Comparison of ENCODE assay signal across 15 cellular contexts in the genomic region with DNA sequence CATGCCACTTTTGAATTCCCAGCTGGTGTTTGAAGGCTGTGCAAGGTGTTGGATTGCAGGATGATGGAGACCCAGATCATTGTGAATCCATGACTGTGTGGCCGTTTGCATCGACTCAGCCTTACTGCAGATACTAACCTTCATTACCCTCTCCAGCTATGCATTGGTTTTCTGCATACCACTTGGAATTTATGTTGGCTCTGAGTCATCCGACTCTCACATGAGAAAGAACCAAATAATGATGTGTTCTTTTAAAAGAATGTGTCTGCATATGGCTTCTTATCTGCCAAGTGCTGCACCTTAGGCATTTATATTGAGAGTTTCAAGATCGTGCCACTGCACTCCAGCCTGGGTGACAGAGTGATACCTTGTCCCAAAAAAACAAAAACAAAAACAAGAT.
A peak's percentile ranks its signal among the peaks of the same experiment; 100 is the strongest.
DNase-seq lines count a peak whose midpoint lies in the region; ATAC-seq and TF ChIP-seq lines count a peak whose summit lies in the region.
"Had no signal": no experiment of that assay in that cellular context is flagged by ENCODE, and none has a peak within 500 bp of the region (broad histone marks: within the 10 kb centered on the region; RNA-seq: fewer than 3 reads in every experiment).

No MANE protein-coding gene starts in this region.

- CTCF ChIA-PET in IMR-90 (lab: Yijun Ruan, JAX): interaction anchor here (0.6 kb wide), 1 partner anchor 590 kb away, joined by 4 read pairs; no protein-coding TSS in a partner anchor

- H2BK15ac ChIP-seq in IMR-90 (ENCODE audit: low read depth, low read length): no peak overlapping the region

- no peak overlapping the region for H2AK5ac ChIP-seq in IMR-90 (ENCODE audit: low read depth, low read length)

- H3K18ac ChIP-seq in IMR-90 (ENCODE audit: low read depth, low read length): no peak overlapping the region

- no peak overlapping the region for H3K4ac ChIP-seq in IMR-90 (ENCODE audit: low read depth, low read length)

- H3K14ac ChIP-seq in IMR-90 (replicated peaks; ENCODE audit: low read depth, low read length): no peak overlapping the region

- BruUV-seq in IMR-90 (replicated peaks; lab: Mats Ljungman, UMichigan): no TSS peak

- no peaks in the 10 kb centered on the region for H3K27me3 ChIP-seq in IMR-90 (ENCODE audit: control insufficient read depth, insufficient read depth, low read length)
- H3K27me3 ChIP-seq in brain microvascular endothelial cell (replicated peaks): no peaks in the 10 kb centered on the region
- H3K27me3 ChIP-seq in MM.1S (replicated peaks; ENCODE audit: insufficient read depth, low read length): no peaks in the 10 kb centered on the region
- H3K27me3 ChIP-seq: BLaER1 treated with 17β-estradiol and CSF1 and Interleukin-3, amounts not matched to agents 10 nM and 100 nM had no signal

- H2BK20ac ChIP-seq in IMR-90 (ENCODE audit: low read depth, low read length): no peak overlapping the region

- in situ Hi-C loops in IMR-90 (cut with MboI; ENCODE audit: low sequenced_read_pairs): no loop called here
- in situ Hi-C loops in brain microvascular endothelial cell (cut with HindIII; ENCODE audit: low pct_ligation_motif_present, low sequenced_read_pairs): no loop called here

- H3K79me2 ChIP-seq in MM.1S (ENCODE audit: low read length): no peaks in the 10 kb centered on the region

- DNase-seq in AG08396 (ENCODE audit: low spot score): peak; percentile 37
- peak; percentile 93 for DNase-seq in IMR-90
- peak; percentile 88 for DNase-seq in brain microvascular endothelial cell
- peak; percentile 73 for DNase-seq in kidney tubule cell (ENCODE audit: low spot score)
- no peak for DNase-seq in GM20000 (ENCODE audit: low spot score)
- DNase-seq in NCI-H345 treated with DMSO at 0.1 percent for 48 hours (lab: John Stamatoyannopoulos, UW; ENCODE audit: unreplicated experiment): no peak
- DNase-seq in MM.1S: no peak
- DNase-seq: activated CD8-positive, alpha-beta memory T cell treated with anti-CD3 and anti-CD28 coated beads, Interleukin-2, amount 50 U/mL, for 48 hours; erythroblast; NCI-H1092; NCI-H524; SIG-M5 had no signal

- H4K20me1 ChIP-seq in IMR-90 (ENCODE audit: insufficient read depth, low read length): peaks cover 22% of the 10 kb centered on the region
- no peaks in the 10 kb centered on the region for H4K20me1 ChIP-seq in MM.1S (ENCODE audit: insufficient read depth, low read length)

- H2BK120ac ChIP-seq in IMR-90 (ENCODE audit: low read depth, low read length): no peak overlapping the region

- H3K27ac ChIP-seq in IMR-90 (ENCODE audit: insufficient read depth, low read length) (peak overlapping the region; percentile 52; the same call in 1 of the 2 replicates), brain microvascular endothelial cell (peak overlapping the region; percentile 57), MM.1S (ENCODE audit: low read length) (no peak overlapping the region)
- H3K27ac ChIP-seq: BLaER1 treated with 17β-estradiol and CSF1 and Interleukin-3, amounts not matched to agents 10 nM and 100 nM; skin epidermis had no signal

- no peaks in the 10 kb centered on the region for H3K9me3 ChIP-seq in IMR-90 (ENCODE audit: control insufficient read depth, insufficient read depth, low read length)
- H3K9me3 ChIP-seq in MM.1S (replicated peaks; ENCODE audit: insufficient read depth, low read length): no peaks in the 10 kb centered on the region

- peaks cover 11% of the 10 kb centered on the region; the same call in 1 of the 2 replicates for H3F3A ChIP-seq in MM.1S (ENCODE audit: insufficient read depth, low read length)

- no peak overlapping the region for H4K8ac ChIP-seq in IMR-90 (ENCODE audit: low read depth in 2 of 2, low read length in 2 of 2)

- no peak for TF ChIP-seq RAD21 in IMR-90 (IDR thresholded peaks at IDR 0.05; ENCODE audit: low read length)

- H3K4me3 ChIP-seq in IMR-90 (ENCODE audit: insufficient read depth, low read depth, low read length): no peak overlapping the region
- no peak overlapping the region for H3K4me3 ChIP-seq in brain microvascular endothelial cell (ENCODE audit: low read depth, low read length)
- H3K4me3 ChIP-seq in MM.1S (ENCODE audit: low read length): no peak overlapping the region
- H3K4me3 ChIP-seq: BLaER1 treated with 17β-estradiol and CSF1 and Interleukin-3, amounts not matched to agents 10 nM and 100 nM; skin epidermis had no signal

- TF ChIP-seq CTCF in IMR-90 (conservative IDR thresholded peaks at IDR 0.05; ENCODE audit: low read depth, low read length) (no peak), brain microvascular endothelial cell (IDR thresholded peaks at IDR 0.05; ENCODE audit: low read depth, low read length, missing control alignments) (no peak), GM20000 (IDR thresholded peaks at IDR 0.05; ENCODE audit: extremely low read depth, missing control alignments) (no peak), MM.1S (IDR thresholded peaks at IDR 0.05; ENCODE audit: low read length) (no peak)

- POLR2A ChIA-PET in IMR-90 (lab: Charles Lee; ENCODE audit: unreplicated experiment): no interaction called here

- H3K36me3 ChIP-seq in IMR-90 (ENCODE audit: control insufficient read depth, insufficient read depth, low read length): peaks cover 10% of the 10 kb centered on the region
- H3K36me3 ChIP-seq in brain microvascular endothelial cell (replicated peaks): peaks cover 9% of the 10 kb centered on the region
- H3K36me3 ChIP-seq in MM.1S (replicated peaks; ENCODE audit: insufficient read depth, low read length): no peaks in the 10 kb centered on the region

- no peak overlapping the region for H2AK9ac ChIP-seq in IMR-90 (replicated peaks; ENCODE audit: low read depth, low read length, poor library complexity)

- peak; percentile 67 for ATAC-seq in IMR-90 (ENCODE audit: low read depth)
- ATAC-seq in HG03565 (IDR thresholded peaks at IDR 0.05; ENCODE audit: unreplicated experiment): no peak

- peaks cover 12% of the 10 kb centered on the region for H3K9me1 ChIP-seq in IMR-90 (ENCODE audit: insufficient read depth, low read length)

- H2AFZ ChIP-seq in IMR-90 (replicated peaks; ENCODE audit: low read length, poor library complexity) (no peak overlapping the region), MM.1S (ENCODE audit: low read length) (no peak overlapping the region)

- no peak overlapping the region for H4K91ac ChIP-seq in IMR-90 (ENCODE audit: insufficient read depth, low read depth, low read length)

- intact Hi-C loops in IMR-90 (cut with micrococcal nuclease): no loop called here

- H3K23ac ChIP-seq in IMR-90 (ENCODE audit: low read depth, low read length): no peak overlapping the region

- dilution Hi-C loops in IMR-90 (cut with HindIII; ENCODE audit: low sequenced_read_pairs, unreplicated experiment): no loop called here

- no peak overlapping the region for H3K56ac ChIP-seq in IMR-90 (ENCODE audit: extremely low read depth, insufficient read depth, low read length)

- peak overlapping the region; percentile 31 for H2BK5ac ChIP-seq in IMR-90 (ENCODE audit: low read depth, low read length, poor library complexity, severe bottlenecking)

- no peak for TF ChIP-seq POLR2A in IMR-90 (IDR thresholded peaks at IDR 0.05; ENCODE audit: low read depth, low read length)

- WGBS in IMR-90 (ENCODE audit: extremely low coverage in 2 of 2, insufficient read length in 1 of 2), 2 experiments: no CpG with 5 or more reads among the region's 4 CpGs

- no peak overlapping the region for H3K9ac ChIP-seq in IMR-90 (ENCODE audit: low read depth, low read length)
- no peak overlapping the region for H3K9ac ChIP-seq in MM.1S (ENCODE audit: low read length)
- H3K9ac ChIP-seq: BLaER1 treated with 17β-estradiol and CSF1 and Interleukin-3, amounts not matched to agents 10 nM and 100 nM had no signal

- peaks cover 5 to 30% of the 10 kb centered on the region in 2 experiments; a peak in 2 of 4 replicates for H3K79me1 ChIP-seq in IMR-90 (ENCODE audit: low read depth in 1 of 2, low read length in 2 of 2)

- H4K5ac ChIP-seq in IMR-90 (ENCODE audit: low read depth, low read length): no peak overlapping the region

- H3K9me2 ChIP-seq in MM.1S (replicated peaks; ENCODE audit: insufficient read depth, low read length): no peaks in the 10 kb centered on the region

- H3K4me1 ChIP-seq in IMR-90 (ENCODE audit: control insufficient read depth, insufficient read depth, low read length): peaks cover 12% of the 10 kb centered on the region
- H3K4me1 ChIP-seq in MM.1S (ENCODE audit: low read length): 0 out of 2 replicates have a peak, but pooled peaks cover 6% of the 10 kb centered on the region

- H3K4me2 ChIP-seq in IMR-90 (ENCODE audit: low read depth, low read length) (peak overlapping the region; percentile 51), MM.1S (ENCODE audit: low read depth, low read length) (no peak overlapping the region)
- H3K4me2 ChIP-seq: BLaER1 treated with 17β-estradiol and CSF1 and Interleukin-3, amounts not matched to agents 10 nM and 100 nM had no signal

TF ChIP-seq in IMR-90, 13 proteins besides CTCF, POLR2A, EP300 and RAD21:
- TF ChIP-seq FOS (IDR thresholded peaks at IDR 0.05; ENCODE audit: low read depth, low read length) (peak; percentile 79), BHLHE40 (IDR thresholded peaks at IDR 0.05; ENCODE audit: low read depth, low read length) (peak; percentile 92), NFE2L2 (IDR thresholded peaks at IDR 0.05; ENCODE audit: low read depth, low read length) (no peak), CHD1 (IDR thresholded peaks at IDR 0.05; ENCODE audit: low read depth, low read length) (no peak), MAFK (IDR thresholded peaks at IDR 0.05; ENCODE audit: low read depth, low read length) (peak; percentile 40; the same call in 1 of the 2 replicates)
- TF ChIP-seq, protein P1, sequence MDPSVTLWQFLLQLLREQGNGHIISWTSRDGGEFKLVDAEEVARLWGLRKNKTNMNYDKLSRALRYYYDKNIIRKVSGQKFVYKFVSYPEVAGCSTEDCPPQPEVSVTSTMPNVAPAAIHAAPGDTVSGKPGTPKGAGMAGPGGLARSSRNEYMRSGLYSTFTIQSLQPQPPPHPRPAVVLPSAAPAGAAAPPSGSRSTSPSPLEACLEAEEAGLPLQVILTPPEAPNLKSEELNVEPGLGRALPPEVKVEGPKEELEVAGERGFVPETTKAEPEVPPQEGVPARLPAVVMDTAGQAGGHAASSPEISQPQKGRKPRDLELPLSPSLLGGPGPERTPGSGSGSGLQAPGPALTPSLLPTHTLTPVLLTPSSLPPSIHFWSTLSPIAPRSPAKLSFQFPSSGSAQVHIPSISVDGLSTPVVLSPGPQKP (IDR thresholded peaks at IDR 0.05; ENCODE audit: borderline replicate concordance, low read depth, low read length): no peak

Comparison
In these comparisons a context has a peak if more than half of its experiments do, and no peak if none do; other contexts are left out.
1. DNase-seq: peak in AG08396 (single experiment), IMR-90 (single experiment), brain microvascular endothelial cell (single experiment) and kidney tubule cell (single experiment); none in GM20000 (single experiment), NCI-H345 treated with DMSO at 0.1 percent for 48 hours (single experiment) and MM.1S (single experiment).